In genomic region chr5:511476-511875, GRCh38 we compare ENCODE assay signal across 7 cellular contexts.
"Had no signal": no experiment of that assay in that cellular context is flagged by ENCODE, and none has a peak within 500 bp of the region (broad histone marks: within the 10 kb centered on the region; RNA-seq: fewer than 3 reads in every experiment).

No MANE protein-coding gene starts in this region.

- FAIRE-seq: G401.6, GM12878, GM12891, GM18507, GM19239 had no signal

- DNase-seq: GDM1, GF-D8 had no signal

- ATAC-seq: GM12878 had no signal

- H3K4me3 ChIP-seq: GM12878 had no signal
